ENCODE assay signal across 1 cellular context in genomic region chr10:78458983-78459638, GRCh38.
TF ChIP-seq lines count a peak whose summit lies in the region.

No MANE protein-coding gene starts in this region.

TF ChIP-seq in HepG2, 621 proteins besides CTCF, POLR2A, EP300 and RAD21 (continued from another document and continues in another):
- TF ChIP-seq ZNF687 (CRISPR knock-in tag; IDR thresholded peaks at IDR 0.05) (no peak), NR2F6 (IDR thresholded peaks at IDR 0.05) (peak; percentile 96), NR2F6 (CRISPR knock-in tag; IDR thresholded peaks at IDR 0.05) (peak; percentile 91), PRDM15 (CRISPR knock-in tag; IDR thresholded peaks at IDR 0.05) (no peak), ZNF605 (CRISPR knock-in tag; IDR thresholded peaks at IDR 0.05) (no peak), HNRNPH1 (optimal IDR thresholded peaks at IDR 0.05; ENCODE audit: low read depth, low read length) (no peak), SNAPC2 (CRISPR knock-in tag; IDR thresholded peaks at IDR 0.05) (peak; percentile 87; the same call in 1 of the 2 replicates), ZBTB3 (CRISPR knock-in tag; IDR thresholded peaks at IDR 0.05; ENCODE audit: borderline replicate concordance, low read depth) (0 out of 2 replicates have a peak, but pooled peaks have one; percentile 63), ZNF556 (CRISPR knock-in tag; IDR thresholded peaks at IDR 0.05; ENCODE audit: borderline replicate concordance) (peak; percentile 78; the same call in 1 of the 2 replicates), ZNF572 (CRISPR knock-in tag; IDR thresholded peaks at IDR 0.05) (no peak), ZBTB2 (CRISPR knock-in tag; IDR thresholded peaks at IDR 0.05; ENCODE audit: low read depth) (no peak), DNMT1 (CRISPR knock-in tag; IDR thresholded peaks at IDR 0.05) (no peak), ZFP62 (CRISPR knock-in tag; IDR thresholded peaks at IDR 0.05) (no peak), GATAD1 (CRISPR knock-in tag; IDR thresholded peaks at IDR 0.05) (peak; percentile 61), ZNF30 (CRISPR knock-in tag; IDR thresholded peaks at IDR 0.05) (no peak), RBAK (CRISPR knock-in tag; IDR thresholded peaks at IDR 0.05) (no peak), CBX5 (CRISPR knock-in tag; IDR thresholded peaks at IDR 0.05; ENCODE audit: borderline replicate concordance) (peak; percentile 87; the same call in 1 of the 2 replicates), SNAPC4 (CRISPR knock-in tag; IDR thresholded peaks at IDR 0.05) (peak; percentile 63; the same call in 1 of the 2 replicates), MIER3 (CRISPR knock-in tag; IDR thresholded peaks at IDR 0.05; ENCODE audit: borderline replicate concordance) (peak; percentile 99), PAF1 (CRISPR knock-in tag; IDR thresholded peaks at IDR 0.05) (no peak), ZFP1 (CRISPR knock-in tag; IDR thresholded peaks at IDR 0.05) (peak; percentile 97), NFYB (CRISPR knock-in tag; IDR thresholded peaks at IDR 0.05) (no peak), SSRP1 (CRISPR knock-in tag; IDR thresholded peaks at IDR 0.05) (0 out of 2 replicates have a peak, but pooled peaks have one; percentile 46), IRF1 (CRISPR knock-in tag; IDR thresholded peaks at IDR 0.05; ENCODE audit: low read depth) (no peak), ZNF574 (CRISPR knock-in tag; IDR thresholded peaks at IDR 0.05) (peak; percentile 78), TRIM24 (CRISPR knock-in tag; IDR thresholded peaks at IDR 0.05) (no peak), FLYWCH1 (CRISPR knock-in tag; IDR thresholded peaks at IDR 0.05) (no peak), ZNF207 (IDR thresholded peaks at IDR 0.05; ENCODE audit: borderline replicate concordance) (no peak), ZNF432 (CRISPR knock-in tag; IDR thresholded peaks at IDR 0.05; ENCODE audit: borderline replicate concordance) (no peak), ZNF691 (CRISPR knock-in tag; IDR thresholded peaks at IDR 0.05; ENCODE audit: borderline replicate concordance, low read depth) (peak; percentile 47; the same call in 1 of the 2 replicates), TOE1 (CRISPR knock-in tag; IDR thresholded peaks at IDR 0.05) (peak; percentile 67; the same call in 1 of the 2 replicates), ZNF709 (CRISPR knock-in tag; IDR thresholded peaks at IDR 0.05) (no peak), RAD51 (IDR thresholded peaks at IDR 0.05; ENCODE audit: borderline replicate concordance) (no peak), ZNF503 (CRISPR knock-in tag; IDR thresholded peaks at IDR 0.05) (peak; percentile 99), ETS1 (CRISPR knock-in tag; IDR thresholded peaks at IDR 0.05) (no peak), KMT2B (CRISPR knock-in tag; IDR thresholded peaks at IDR 0.05) (peak; percentile 55; the same call in 1 of the 2 replicates), SP5 (CRISPR knock-in tag; IDR thresholded peaks at IDR 0.05; ENCODE audit: borderline replicate concordance, low read depth) (peak; percentile 65; the same call in 1 of the 2 replicates), PRPF4 (IDR thresholded peaks at IDR 0.05; ENCODE audit: low read depth, low read length, poor library complexity, severe bottlenecking) (no peak)
